Comparison of ENCODE assay signal across 8 cellular contexts in the genomic region with DNA sequence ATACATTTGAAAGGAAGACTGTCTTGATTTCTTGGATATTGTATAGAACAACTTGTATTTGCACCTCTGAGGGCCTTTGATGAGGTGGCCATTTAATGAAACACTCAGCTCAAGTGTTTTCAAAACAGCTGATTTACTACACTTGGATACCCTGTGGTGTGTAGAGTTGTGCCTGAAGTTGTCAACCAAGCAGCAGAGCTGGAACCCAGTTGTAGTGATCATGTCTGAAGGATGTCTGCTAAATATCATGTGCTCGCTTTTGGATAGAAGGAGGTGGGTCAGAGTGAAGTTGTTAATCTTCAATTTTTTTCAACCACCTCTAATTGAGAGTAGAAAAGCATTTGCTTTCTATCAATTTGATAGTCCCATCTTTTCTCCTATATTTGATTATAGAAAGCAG.
"Had no signal": no experiment of that assay in that cellular context is flagged by ENCODE, and none has a peak within 500 bp of the region (broad histone marks: within the 10 kb centered on the region; RNA-seq: fewer than 3 reads in every experiment).

No MANE protein-coding gene starts in this region.

- DNase-seq: activated naive CD4-positive, alpha-beta T cell treated with Interleukin-2 at 50 U/mL for 16 hours; anterior cingulate cortex; hippocampal formation; stimulated activated CD4-positive, alpha-beta T cell treated with anti-CD3 and anti-CD28 coated beads, Interleukin-4, amount 100 ng/mL, for 4 hours; stomach; T1000 had no signal

- H3K4me3 ChIP-seq: right atrium auricular region, skin epidermis, stomach had no signal

- H3K27me3 ChIP-seq: right atrium auricular region, stomach had no signal

- H3K36me3 ChIP-seq: right atrium auricular region, stomach had no signal

- H3K9me3 ChIP-seq: right atrium auricular region, stomach had no signal

- H3K27ac ChIP-seq: right atrium auricular region, stomach had no signal
